Comparison of ENCODE assay signal across 1 cellular context in the genomic region with DNA sequence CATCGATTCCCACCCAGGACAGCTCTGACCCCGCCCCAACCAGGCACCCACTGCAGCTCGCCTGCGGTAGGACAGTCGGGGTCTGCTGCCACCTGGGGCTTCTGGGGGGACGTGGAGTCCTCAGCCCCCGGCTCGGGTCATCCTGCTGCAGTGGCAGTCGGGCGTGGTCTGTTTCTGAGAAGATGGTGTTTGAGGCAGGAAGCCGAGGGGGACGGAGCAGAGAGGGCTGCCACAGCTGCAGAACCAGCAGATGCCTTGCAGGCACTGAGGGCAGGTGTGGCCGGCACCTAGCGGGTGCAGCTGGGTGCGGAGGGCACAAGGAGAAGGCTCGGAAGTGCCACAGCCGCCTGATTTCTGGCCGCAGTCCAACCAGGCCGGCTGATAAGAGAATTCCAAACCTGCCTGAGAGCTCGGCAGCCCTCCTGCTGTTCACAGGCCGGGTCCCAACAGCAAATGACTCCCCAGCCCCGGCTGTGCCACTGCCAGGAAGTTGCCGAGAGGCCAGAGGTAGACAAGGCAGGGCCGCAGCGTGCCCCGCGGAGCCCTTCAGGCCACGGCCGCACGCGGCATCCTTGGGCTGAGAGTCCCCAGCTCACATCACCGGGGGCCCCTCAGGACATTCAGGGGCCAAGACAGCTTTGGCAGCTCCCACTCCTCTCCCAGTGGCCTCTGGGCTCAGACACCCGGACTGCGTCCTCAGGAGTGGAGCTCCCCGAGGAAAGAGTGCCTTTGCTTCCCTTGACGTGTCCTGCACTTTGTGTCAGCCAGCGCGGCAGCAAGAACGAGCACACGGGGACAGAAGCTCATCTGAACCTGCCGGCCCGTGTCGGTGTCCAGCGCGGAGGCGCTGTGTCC.
TF ChIP-seq lines count a peak whose summit lies in the region.

No MANE protein-coding gene starts in this region.

TF ChIP-seq in SK-N-SH treated with all-trans-retinoic acid at 6 μM for 48 hours, 23 proteins besides CTCF, POLR2A, EP300 and RAD21 (continued from another document):
- TF ChIP-seq, protein P1, sequence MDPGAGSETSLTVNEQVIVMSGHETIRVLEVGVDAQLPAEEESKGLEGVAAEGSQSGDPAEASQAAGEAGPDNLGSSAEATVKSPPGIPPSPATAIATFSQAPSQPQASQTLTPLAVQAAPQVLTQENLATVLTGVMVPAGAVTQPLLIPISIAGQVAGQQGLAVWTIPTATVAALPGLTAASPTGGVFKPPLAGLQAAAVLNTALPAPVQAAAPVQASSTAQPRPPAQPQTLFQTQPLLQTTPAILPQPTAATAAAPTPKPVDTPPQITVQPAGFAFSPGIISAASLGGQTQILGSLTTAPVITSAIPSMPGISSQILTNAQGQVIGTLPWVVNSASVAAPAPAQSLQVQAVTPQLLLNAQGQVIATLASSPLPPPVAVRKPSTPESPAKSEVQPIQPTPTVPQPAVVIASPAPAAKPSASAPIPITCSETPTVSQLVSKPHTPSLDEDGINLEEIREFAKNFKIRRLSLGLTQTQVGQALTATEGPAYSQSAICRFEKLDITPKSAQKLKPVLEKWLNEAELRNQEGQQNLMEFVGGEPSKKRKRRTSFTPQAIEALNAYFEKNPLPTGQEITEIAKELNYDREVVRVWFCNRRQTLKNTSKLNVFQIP (CRISPR knock-in tag; IDR thresholded peaks at IDR 0.05; ENCODE audit: borderline replicate concordance, low read depth), result no peak
- TF ChIP-seq OSR1 (CRISPR knock-in tag; IDR thresholded peaks at IDR 0.05) (no peak), ISL1 (CRISPR knock-in tag; IDR thresholded peaks at IDR 0.05) (no peak), ZNF70 (CRISPR knock-in tag; IDR thresholded peaks at IDR 0.05) (no peak), TSHZ2 (CRISPR knock-in tag; IDR thresholded peaks at IDR 0.05) (no peak), PPARA (CRISPR knock-in tag; IDR thresholded peaks at IDR 0.05; ENCODE audit: borderline replicate concordance) (no peak)
